Comparison of ENCODE assay signal across 27 cellular contexts in genomic region chr19:52120286-52120685, GRCh38.
"Had no signal": no experiment of that assay in that cellular context is flagged by ENCODE, and none has a peak within 500 bp of the region (broad histone marks: within the 10 kb centered on the region; RNA-seq: fewer than 3 reads in every experiment).

No MANE protein-coding gene starts in this region.

- H3K4me3 Mint-ChIP-seq: activated CD4-positive, alpha-beta memory T cell treated with anti-CD3 and anti-CD28 coated beads for 36 hours; activated CD4-positive, alpha-beta T cell treated with anti-CD3 and anti-CD28 coated beads for 36 hours; activated CD4-positive, alpha-beta T cell treated with anti-CD3 and anti-CD28 coated beads, Interleukin-2, amount 10 ng/mL, durations not matched to agents 24 days and 14 days; activated CD8-positive, alpha-beta memory T cell treated with anti-CD3 and anti-CD28 coated beads, Interleukin-2, amount 10 ng/mL, durations not matched to agents 7 days and 5 days; activated CD8-positive, alpha-beta T cell treated with anti-CD3 and anti-CD28 coated beads, Interleukin-2, amount 10 ng/mL, durations not matched to agents 7 days and 5 days; activated naive CD4-positive, alpha-beta T cell treated with anti-CD3 and anti-CD28 coated beads, Interleukin-2, amount 10 ng/mL, durations not matched to agents 7 days and 5 days; activated naive CD8-positive, alpha-beta T cell treated with anti-CD3 and anti-CD28 coated beads, Interleukin-2, amount 10 ng/mL, durations not matched to agents 7 days and 5 days; activated T-cell treated with anti-CD3 and anti-CD28 coated beads, Interleukin-2, amount 50 U/mL, for 24 hours; activated T-cell treated with anti-CD3 and anti-CD28 coated beads, Interleukin-2, amount 50 U/mL, for 72 hours; effector memory CD8-positive, alpha-beta T cell had no signal

- H3K27ac ChIP-seq: brain microvascular endothelial cell had no signal

- ATAC-seq: activated CD4-positive, alpha-beta T cell treated with anti-CD3 and anti-CD28 coated beads for 36 hours; activated CD8-positive, alpha-beta memory T cell treated with anti-CD3 and anti-CD28 coated beads, Interleukin-2, amount 10 ng/mL, durations not matched to agents 7 days and 5 days; activated CD8-positive, alpha-beta T cell treated with anti-CD3 and anti-CD28 coated beads, Interleukin-2, amount 10 ng/mL, durations not matched to agents 7 days and 5 days; activated naive CD4-positive, alpha-beta T cell treated with anti-CD3 and anti-CD28 coated beads, Interleukin-2, amount 50 U/mL, for 72 hours; activated T-cell treated with anti-CD3 and anti-CD28 coated beads, Interleukin-2, amount 50 U/mL, for 72 hours; effector memory CD8-positive, alpha-beta T cell; esophagus mucosa had no signal

- H3K4me1 Mint-ChIP-seq: activated CD4-positive, alpha-beta T cell treated with anti-CD3 and anti-CD28 coated beads for 36 hours; activated CD4-positive, alpha-beta T cell treated with anti-CD3 and anti-CD28 coated beads, Interleukin-2, amount 10 ng/mL, durations not matched to agents 24 days and 14 days; activated CD8-positive, alpha-beta memory T cell treated with anti-CD3 and anti-CD28 coated beads, Interleukin-2, amount 10 ng/mL, durations not matched to agents 7 days and 5 days; activated naive CD4-positive, alpha-beta T cell treated with anti-CD3 and anti-CD28 coated beads, Interleukin-2, amount 10 ng/mL, durations not matched to agents 7 days and 5 days; activated naive CD8-positive, alpha-beta T cell treated with anti-CD3 and anti-CD28 coated beads, Interleukin-2, amount 10 ng/mL, durations not matched to agents 7 days and 5 days had no signal

- H3K27me3 Mint-ChIP-seq: activated CD4-positive, alpha-beta memory T cell treated with anti-CD3 and anti-CD28 coated beads for 36 hours; activated CD4-positive, alpha-beta T cell treated with anti-CD3 and anti-CD28 coated beads for 36 hours; activated CD4-positive, alpha-beta T cell treated with anti-CD3 and anti-CD28 coated beads, Interleukin-2, amount 10 ng/mL, durations not matched to agents 24 days and 14 days; activated CD8-positive, alpha-beta memory T cell treated with anti-CD3 and anti-CD28 coated beads, Interleukin-2, amount 10 ng/mL, durations not matched to agents 7 days and 5 days; activated naive CD4-positive, alpha-beta T cell treated with anti-CD3 and anti-CD28 coated beads, Interleukin-2, amount 10 ng/mL, durations not matched to agents 7 days and 5 days; activated naive CD8-positive, alpha-beta T cell treated with anti-CD3 and anti-CD28 coated beads, Interleukin-2, amount 10 ng/mL, durations not matched to agents 7 days and 5 days; activated T-cell treated with anti-CD3 and anti-CD28 coated beads, Interleukin-2, amount 50 U/mL, for 24 hours; effector memory CD8-positive, alpha-beta T cell had no signal

- H3K27me3 ChIP-seq: brain microvascular endothelial cell had no signal

- H3K27ac Mint-ChIP-seq: activated CD4-positive, alpha-beta memory T cell treated with anti-CD3 and anti-CD28 coated beads for 36 hours; activated CD4-positive, alpha-beta T cell treated with anti-CD3 and anti-CD28 coated beads for 36 hours; activated CD4-positive, alpha-beta T cell treated with anti-CD3 and anti-CD28 coated beads, Interleukin-2, amount 10 ng/mL, durations not matched to agents 24 days and 14 days; activated CD8-positive, alpha-beta memory T cell treated with anti-CD3 and anti-CD28 coated beads, Interleukin-2, amount 10 ng/mL, durations not matched to agents 7 days and 5 days; activated CD8-positive, alpha-beta T cell treated with anti-CD3 and anti-CD28 coated beads, Interleukin-2, amount 10 ng/mL, durations not matched to agents 7 days and 5 days; activated naive CD4-positive, alpha-beta T cell treated with anti-CD3 and anti-CD28 coated beads, Interleukin-2, amount 10 ng/mL, durations not matched to agents 7 days and 5 days; activated naive CD4-positive, alpha-beta T cell treated with anti-CD3 and anti-CD28 coated beads, Interleukin-2, amount 50 U/mL, for 72 hours; activated naive CD8-positive, alpha-beta T cell treated with anti-CD3 and anti-CD28 coated beads, Interleukin-2, amount 10 ng/mL, durations not matched to agents 7 days and 5 days; activated T-cell treated with anti-CD3 and anti-CD28 coated beads, Interleukin-2, amount 50 U/mL, for 24 hours; activated T-cell treated with anti-CD3 and anti-CD28 coated beads, Interleukin-2, amount 50 U/mL, for 72 hours; effector memory CD8-positive, alpha-beta T cell had no signal

- DNase-seq: activated CD4-positive, alpha-beta memory T cell treated with anti-CD3 and anti-CD28 coated beads for 36 hours; activated CD4-positive, alpha-beta T cell treated with anti-CD3 and anti-CD28 coated beads for 36 hours; activated CD4-positive, alpha-beta T cell treated with anti-CD3 and anti-CD28 coated beads, Interleukin-2, amount 10 ng/mL, durations not matched to agents 24 days and 14 days; activated CD4-positive, CD25-positive, alpha-beta regulatory T cell; activated CD4-positive, CD25-positive, alpha-beta regulatory T cell treated with anti-CD3 and anti-CD28 coated beads, Interleukin-2, amount 50 U/mL, for 72 hours; activated CD8-positive, alpha-beta memory T cell treated with anti-CD3 and anti-CD28 coated beads, Interleukin-2, amount 10 ng/mL, durations not matched to agents 7 days and 5 days; activated CD8-positive, alpha-beta memory T cell treated with anti-CD3 and anti-CD28 coated beads, Interleukin-2, amount 50 U/mL, for 4 hours; activated CD8-positive, alpha-beta T cell treated with anti-CD3 and anti-CD28 coated beads, Interleukin-2, amount 10 ng/mL, durations not matched to agents 7 days and 5 days; activated gamma-delta T cell; activated naive CD4-positive, alpha-beta T cell; activated naive CD4-positive, alpha-beta T cell treated with anti-CD3 and anti-CD28 coated beads, Interleukin-2, amount 10 ng/mL, durations not matched to agents 7 days and 5 days; activated naive CD8-positive, alpha-beta T cell treated with anti-CD3 and anti-CD28 coated beads, Interleukin-2, amount 10 ng/mL, durations not matched to agents 7 days and 5 days; activated T-cell treated with anti-CD3 and anti-CD28 coated beads, Interleukin-2, amount 50 U/mL, for 24 hours; activated T-cell treated with anti-CD3 and anti-CD28 coated beads, Interleukin-2, amount 50 U/mL, for 72 hours; amniotic stem cell; anterior cingulate cortex; brain microvascular endothelial cell; caudate nucleus; cortex of kidney; dermis blood vessel endothelial cell; effector CD4-positive, alpha-beta T cell; effector memory CD8-positive, alpha-beta T cell; foreskin fibroblast; head of caudate nucleus; T-helper 2 cell had no signal
